8 cellular contexts compared by ENCODE assay signal in the genomic region with DNA sequence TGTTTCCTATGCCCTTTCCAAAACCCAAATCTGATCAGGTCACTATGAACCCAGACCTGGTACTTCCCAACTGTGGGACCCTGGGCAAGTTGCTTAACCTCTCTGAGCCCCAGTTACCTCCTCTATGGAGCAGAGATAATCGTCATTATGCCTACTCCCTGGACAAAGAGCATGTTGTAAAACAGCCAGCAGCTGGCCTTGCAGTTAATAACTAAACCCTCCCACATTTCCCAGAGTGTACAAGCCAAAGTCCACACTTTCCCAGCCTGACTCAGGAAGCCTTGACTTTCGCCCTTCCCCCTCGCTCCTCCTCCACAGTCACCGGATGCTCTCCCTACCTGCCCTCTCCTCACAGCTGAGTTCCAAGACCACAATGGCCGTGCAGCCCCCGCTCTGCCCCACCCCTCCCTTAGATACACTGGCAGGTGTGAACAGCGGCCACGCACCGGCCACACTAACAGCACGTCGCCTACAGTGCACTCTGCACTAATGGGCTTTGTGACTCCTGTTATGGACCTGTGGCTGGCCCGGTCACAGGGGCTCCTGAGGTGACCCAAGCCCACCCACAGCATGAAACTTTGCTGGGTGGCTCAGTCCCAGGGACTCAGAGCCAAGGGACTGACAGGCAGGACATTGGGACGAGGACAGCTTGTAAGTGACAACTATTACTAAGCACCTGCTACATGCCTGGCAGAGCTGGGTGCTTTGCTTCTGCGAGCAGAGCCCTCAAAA. TPM values are rescaled to one million over a fixed set of nuclear protein-coding genes. Genes with fewer than 3 reads are reported as not detected.
DNase-seq lines count a peak whose midpoint lies in the region; ATAC-seq and FAIRE-seq lines count a peak whose summit lies in the region.

No MANE protein-coding gene starts in this region.

- H3K27me3 ChIP-seq in HAP-1 (ENCODE audit: low read depth): no peaks in the 10 kb centered on the region

- peak; percentile 69 for DNase-seq in GM04504 (ENCODE audit: low read depth)
- DNase-seq in RCC 7860 (ENCODE audit: low spot score): peak; percentile 93
- peak; percentile 58 for DNase-seq in foreskin melanocyte
- peak; percentile 68 for DNase-seq in pulmonary artery endothelial cell (ENCODE audit: low read depth, low spot score)
- no peak for DNase-seq in Kasumi-1 (lab: John Stamatoyannopoulos, UW)
- DNase-seq in HAP-1 (ENCODE audit: low spot score in 2 of 2): no peak
- DNase-seq in activated CD4-positive, alpha-beta T cell treated with anti-CD3 and anti-CD28 coated beads for 1 hour: no peak

- no peaks in the 10 kb centered on the region for H3K36me3 ChIP-seq in HAP-1 (replicated peaks)

- FAIRE-seq in RCC 7860 (lab: Jason Lieb, UNC): peak; percentile 96

- no peaks in the 10 kb centered on the region for H3K4me1 ChIP-seq in HAP-1

- H3K4me3 ChIP-seq in HAP-1: no peak overlapping the region

- ATAC-seq in HG03457 (IDR thresholded peaks at IDR 0.05; ENCODE audit: unreplicated experiment): no peak

- in situ Hi-C loops in HAP-1 (cut with MboI; ENCODE audit: low sequenced_read_pairs): no loop called here

- no peaks in the 10 kb centered on the region for H3K9me3 ChIP-seq in HAP-1

RNA-seq across cellular contexts. Expression of gene MFNG, which starts 15.6 kb away (rescaled TPM):
- total RNA-seq in pulmonary artery endothelial cell: 119 and 148 TPM in 2 replicates

RNA-seq across cellular contexts. Expression of gene CARD10, which starts 17.4 kb away (rescaled TPM):
- total RNA-seq in pulmonary artery endothelial cell: 26.9 and 39.7 TPM in 2 replicates

RNA-seq across cellular contexts. Expression of gene CDC42EP1, which starts 58.5 kb away (rescaled TPM):
- 19.5 and 27.5 TPM in 2 replicates for total RNA-seq in pulmonary artery endothelial cell

Comparison
In these comparisons a context has a peak if more than half of its experiments do, and no peak if none do; other contexts are left out.
1. DNase-seq: peak in GM04504 (single experiment), RCC 7860 (single experiment), foreskin melanocyte (single experiment) and pulmonary artery endothelial cell (single experiment); none in Kasumi-1 (0 of 2), HAP-1 (0 of 2) and activated CD4-positive, alpha-beta T cell treated with anti-CD3 and anti-CD28 coated beads for 1 hour (single experiment).